ENCODE assay signal across 24 cellular contexts in genomic region chr2:130843321-130843985, GRCh38. TPM values are rescaled to one million over a fixed set of nuclear protein-coding genes. Genes with fewer than 3 reads are reported as not detected.
"Had no signal": no experiment of that assay in that cellular context is flagged by ENCODE, and none has a peak within 500 bp of the region (broad histone marks: within the 10 kb centered on the region; RNA-seq: fewer than 3 reads in every experiment).

No MANE protein-coding gene starts in this region.

- H3K4me3 ChIP-seq: esophagus muscularis mucosa, heart left ventricle, psoas muscle, smooth muscle cell, thoracic aorta had no signal

- H2AFZ ChIP-seq: parathyroid adenoma had no signal

- ATAC-seq: activated CD4-positive, alpha-beta T cell treated with anti-CD3 and anti-CD28 coated beads for 36 hours; activated CD8-positive, alpha-beta T cell treated with anti-CD3 and anti-CD28 coated beads, Interleukin-2, amount 10 ng/mL, durations not matched to agents 7 days and 5 days; activated naive CD4-positive, alpha-beta T cell treated with anti-CD3 and anti-CD28 coated beads, Interleukin-2, amount 50 U/mL, for 72 hours; activated T-cell treated with anti-CD3 and anti-CD28 coated beads, Interleukin-2, amount 50 U/mL, for 72 hours; foreskin keratinocyte; heart left ventricle; naive thymus-derived CD4-positive, alpha-beta T cell; psoas muscle; stimulated activated naive CD8-positive, alpha-beta T cell treated with anti-CD3 and anti-CD28 coated beads, Interleukin-15, Interleukin-2, amounts not matched to agents 100 U/mL and 50 U/mL, for 24 hours had no signal

- H3K9me3 Mint-ChIP-seq: activated naive CD4-positive, alpha-beta T cell treated with anti-CD3 and anti-CD28 coated beads, Interleukin-2, amount 50 U/mL, for 72 hours; activated T-cell treated with anti-CD3 and anti-CD28 coated beads, Interleukin-2, amount 50 U/mL, for 72 hours; central memory CD8-positive, alpha-beta T cell; immature natural killer cell; naive thymus-derived CD4-positive, alpha-beta T cell had no signal

- H3K9ac ChIP-seq: parathyroid adenoma had no signal

- H3K27ac Mint-ChIP-seq: activated CD4-positive, alpha-beta T cell treated with anti-CD3 and anti-CD28 coated beads for 36 hours; activated CD8-positive, alpha-beta T cell treated with anti-CD3 and anti-CD28 coated beads, Interleukin-2, amount 10 ng/mL, durations not matched to agents 7 days and 5 days; activated naive CD4-positive, alpha-beta T cell treated with anti-CD3 and anti-CD28 coated beads, Interleukin-2, amount 50 U/mL, for 72 hours; activated T-cell treated with anti-CD3 and anti-CD28 coated beads, Interleukin-2, amount 50 U/mL, for 72 hours; immature natural killer cell; naive thymus-derived CD4-positive, alpha-beta T cell had no signal

- H3K9me3 ChIP-seq: esophagus muscularis mucosa, heart left ventricle, psoas muscle, thoracic aorta had no signal

- H3K4me3 Mint-ChIP-seq: activated CD4-positive, alpha-beta T cell treated with anti-CD3 and anti-CD28 coated beads for 36 hours; activated CD8-positive, alpha-beta T cell treated with anti-CD3 and anti-CD28 coated beads, Interleukin-2, amount 10 ng/mL, durations not matched to agents 7 days and 5 days; activated T-cell treated with anti-CD3 and anti-CD28 coated beads, Interleukin-2, amount 50 U/mL, for 72 hours; central memory CD8-positive, alpha-beta T cell; immature natural killer cell; naive thymus-derived CD4-positive, alpha-beta T cell had no signal

- H3K27me3 ChIP-seq: foreskin keratinocyte had no signal

- H3K36me3 Mint-ChIP-seq: activated naive CD4-positive, alpha-beta T cell treated with anti-CD3 and anti-CD28 coated beads, Interleukin-2, amount 50 U/mL, for 72 hours; immature natural killer cell; naive thymus-derived CD4-positive, alpha-beta T cell had no signal

- H3K4me1 ChIP-seq: esophagus muscularis mucosa, foreskin keratinocyte, heart left ventricle, parathyroid adenoma, psoas muscle had no signal

- H3K4me2 ChIP-seq: smooth muscle cell had no signal

- H3K79me2 ChIP-seq: parathyroid adenoma had no signal

- H3K36me3 ChIP-seq: esophagus muscularis mucosa, heart left ventricle, thoracic aorta had no signal

- H3K27ac ChIP-seq: esophagus muscularis mucosa, foreskin keratinocyte, heart left ventricle, parathyroid adenoma, psoas muscle, thoracic aorta had no signal

- H3K4me1 Mint-ChIP-seq: activated CD4-positive, alpha-beta T cell treated with anti-CD3 and anti-CD28 coated beads for 36 hours; central memory CD8-positive, alpha-beta T cell; immature natural killer cell; naive thymus-derived CD4-positive, alpha-beta T cell had no signal

- DNase-seq: activated CD4-positive, alpha-beta T cell treated with anti-CD3 and anti-CD28 coated beads for 36 hours; activated CD4-positive, CD25-positive, alpha-beta regulatory T cell; activated CD8-positive, alpha-beta T cell treated with anti-CD3 and anti-CD28 coated beads, Interleukin-2, amount 10 ng/mL, durations not matched to agents 7 days and 5 days; activated naive CD4-positive, alpha-beta T cell; activated T-cell treated with anti-CD3 and anti-CD28 coated beads for 4 hours; activated T-cell treated with anti-CD3 and anti-CD28 coated beads, Interleukin-2, amount 50 U/mL, for 72 hours; dermis blood vessel endothelial cell; effector CD4-positive, alpha-beta T cell; foreskin keratinocyte; immature natural killer cell; midbrain; naive thymus-derived CD4-positive, alpha-beta T cell; stimulated activated CD4-positive, alpha-beta T cell treated with anti-CD3 and anti-CD28 coated beads, Interleukin-15, amount 100 ng/mL, for 24 hours; stimulated activated CD4-positive, alpha-beta T cell treated with anti-CD3 and anti-CD28 coated beads, Interleukin-2, amount 100 ng/mL, for 24 hours; stimulated activated naive CD8-positive, alpha-beta T cell treated with anti-CD3 and anti-CD28 coated beads, Interleukin-15, Interleukin-2, amounts not matched to agents 100 U/mL and 50 U/mL, for 24 hours; trophoblast cell had no signal

RNA-seq across cellular contexts. Expression of gene ARHGEF4, which starts 6.7 kb away (rescaled TPM):
- polyA plus RNA-seq: immature natural killer cell had no signal
